ENCODE assay signal across 1 cellular context in genomic region chr2:44655401-44655864, GRCh38.
TF ChIP-seq lines count a peak whose summit lies in the region.

No MANE protein-coding gene starts in this region.

TF ChIP-seq in GM23338, 12 proteins besides CTCF, POLR2A, EP300 and RAD21 (continued from another document):
- TF ChIP-seq, protein P1, sequence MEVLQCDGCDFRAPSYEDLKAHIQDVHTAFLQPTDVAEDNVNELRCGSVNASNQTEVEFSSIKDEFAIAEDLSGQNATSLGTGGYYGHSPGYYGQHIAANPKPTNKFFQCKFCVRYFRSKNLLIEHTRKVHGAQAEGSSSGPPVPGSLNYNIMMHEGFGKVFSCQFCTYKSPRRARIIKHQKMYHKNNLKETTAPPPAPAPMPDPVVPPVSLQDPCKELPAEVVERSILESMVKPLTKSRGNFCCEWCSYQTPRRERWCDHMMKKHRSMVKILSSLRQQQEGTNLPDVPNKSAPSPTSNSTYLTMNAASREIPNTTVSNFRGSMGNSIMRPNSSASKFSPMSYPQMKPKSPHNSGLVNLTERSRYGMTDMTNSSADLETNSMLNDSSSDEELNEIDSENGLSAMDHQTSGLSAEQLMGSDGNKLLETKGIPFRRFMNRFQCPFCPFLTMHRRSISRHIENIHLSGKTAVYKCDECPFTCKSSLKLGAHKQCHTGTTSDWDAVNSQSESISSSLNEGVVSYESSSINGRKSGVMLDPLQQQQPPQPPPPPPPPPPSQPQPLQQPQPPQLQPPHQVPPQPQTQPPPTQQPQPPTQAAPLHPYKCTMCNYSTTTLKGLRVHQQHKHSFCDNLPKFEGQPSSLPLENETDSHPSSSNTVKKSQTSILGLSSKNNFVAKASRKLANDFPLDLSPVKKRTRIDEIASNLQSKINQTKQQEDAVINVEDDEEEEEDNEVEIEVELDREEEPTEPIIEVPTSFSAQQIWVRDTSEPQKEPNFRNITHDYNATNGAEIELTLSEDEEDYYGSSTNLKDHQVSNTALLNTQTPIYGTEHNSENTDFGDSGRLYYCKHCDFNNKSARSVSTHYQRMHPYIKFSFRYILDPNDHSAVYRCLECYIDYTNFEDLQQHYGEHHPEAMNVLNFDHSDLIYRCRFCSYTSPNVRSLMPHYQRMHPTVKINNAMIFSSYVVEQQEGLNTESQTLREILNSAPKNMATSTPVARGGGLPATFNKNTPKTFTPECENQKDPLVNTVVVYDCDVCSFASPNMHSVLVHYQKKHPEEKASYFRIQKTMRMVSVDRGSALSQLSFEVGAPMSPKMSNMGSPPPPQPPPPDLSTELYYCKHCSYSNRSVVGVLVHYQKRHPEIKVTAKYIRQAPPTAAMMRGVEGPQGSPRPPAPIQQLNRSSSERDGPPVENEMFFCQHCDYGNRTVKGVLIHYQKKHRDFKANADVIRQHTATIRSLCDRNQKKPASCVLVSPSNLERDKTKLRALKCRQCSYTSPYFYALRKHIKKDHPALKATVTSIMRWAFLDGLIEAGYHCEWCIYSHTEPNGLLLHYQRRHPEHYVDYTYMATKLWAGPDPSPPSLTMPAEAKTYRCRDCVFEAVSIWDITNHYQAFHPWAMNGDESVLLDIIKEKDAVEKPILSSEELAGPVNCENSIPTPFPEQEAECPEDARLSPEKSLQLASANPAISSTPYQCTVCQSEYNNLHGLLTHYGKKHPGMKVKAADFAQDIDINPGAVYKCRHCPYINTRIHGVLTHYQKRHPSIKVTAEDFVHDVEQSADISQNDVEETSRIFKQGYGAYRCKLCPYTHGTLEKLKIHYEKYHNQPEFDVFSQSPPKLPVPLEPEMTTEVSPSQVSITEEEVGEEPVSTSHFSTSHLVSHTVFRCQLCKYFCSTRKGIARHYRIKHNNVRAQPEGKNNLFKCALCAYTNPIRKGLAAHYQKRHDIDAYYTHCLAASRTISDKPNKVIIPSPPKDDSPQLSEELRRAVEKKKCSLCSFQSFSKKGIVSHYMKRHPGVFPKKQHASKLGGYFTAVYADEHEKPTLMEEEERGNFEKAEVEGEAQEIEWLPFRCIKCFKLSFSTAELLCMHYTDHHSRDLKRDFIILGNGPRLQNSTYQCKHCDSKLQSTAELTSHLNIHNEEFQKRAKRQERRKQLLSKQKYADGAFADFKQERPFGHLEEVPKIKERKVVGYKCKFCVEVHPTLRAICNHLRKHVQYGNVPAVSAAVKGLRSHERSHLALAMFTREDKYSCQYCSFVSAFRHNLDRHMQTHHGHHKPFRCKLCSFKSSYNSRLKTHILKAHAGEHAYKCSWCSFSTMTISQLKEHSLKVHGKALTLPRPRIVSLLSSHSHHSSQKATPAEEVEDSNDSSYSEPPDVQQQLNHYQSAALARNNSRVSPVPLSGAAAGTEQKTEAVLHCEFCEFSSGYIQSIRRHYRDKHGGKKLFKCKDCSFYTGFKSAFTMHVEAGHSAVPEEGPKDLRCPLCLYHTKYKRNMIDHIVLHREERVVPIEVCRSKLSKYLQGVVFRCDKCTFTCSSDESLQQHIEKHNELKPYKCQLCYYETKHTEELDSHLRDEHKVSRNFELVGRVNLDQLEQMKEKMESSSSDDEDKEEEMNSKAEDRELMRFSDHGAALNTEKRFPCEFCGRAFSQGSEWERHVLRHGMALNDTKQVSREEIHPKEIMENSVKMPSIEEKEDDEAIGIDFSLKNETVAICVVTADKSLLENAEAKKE (CRISPR knock-in tag; IDR thresholded peaks at IDR 0.05): no peak
- TF ChIP-seq ZNF114 (CRISPR knock-in tag; IDR thresholded peaks at IDR 0.05) (no peak), JUNB (IDR thresholded peaks at IDR 0.05; ENCODE audit: unreplicated experiment) (no peak), EZH2phosphoT487 (IDR thresholded peaks at IDR 0.05; ENCODE audit: unreplicated experiment) (no peak), POLR2AphosphoS5 (IDR thresholded peaks at IDR 0.05; ENCODE audit: low read depth) (no peak), ZNF331 (CRISPR knock-in tag; IDR thresholded peaks at IDR 0.05; ENCODE audit: low read depth) (no peak)
- TF ChIP-seq, protein P2, sequence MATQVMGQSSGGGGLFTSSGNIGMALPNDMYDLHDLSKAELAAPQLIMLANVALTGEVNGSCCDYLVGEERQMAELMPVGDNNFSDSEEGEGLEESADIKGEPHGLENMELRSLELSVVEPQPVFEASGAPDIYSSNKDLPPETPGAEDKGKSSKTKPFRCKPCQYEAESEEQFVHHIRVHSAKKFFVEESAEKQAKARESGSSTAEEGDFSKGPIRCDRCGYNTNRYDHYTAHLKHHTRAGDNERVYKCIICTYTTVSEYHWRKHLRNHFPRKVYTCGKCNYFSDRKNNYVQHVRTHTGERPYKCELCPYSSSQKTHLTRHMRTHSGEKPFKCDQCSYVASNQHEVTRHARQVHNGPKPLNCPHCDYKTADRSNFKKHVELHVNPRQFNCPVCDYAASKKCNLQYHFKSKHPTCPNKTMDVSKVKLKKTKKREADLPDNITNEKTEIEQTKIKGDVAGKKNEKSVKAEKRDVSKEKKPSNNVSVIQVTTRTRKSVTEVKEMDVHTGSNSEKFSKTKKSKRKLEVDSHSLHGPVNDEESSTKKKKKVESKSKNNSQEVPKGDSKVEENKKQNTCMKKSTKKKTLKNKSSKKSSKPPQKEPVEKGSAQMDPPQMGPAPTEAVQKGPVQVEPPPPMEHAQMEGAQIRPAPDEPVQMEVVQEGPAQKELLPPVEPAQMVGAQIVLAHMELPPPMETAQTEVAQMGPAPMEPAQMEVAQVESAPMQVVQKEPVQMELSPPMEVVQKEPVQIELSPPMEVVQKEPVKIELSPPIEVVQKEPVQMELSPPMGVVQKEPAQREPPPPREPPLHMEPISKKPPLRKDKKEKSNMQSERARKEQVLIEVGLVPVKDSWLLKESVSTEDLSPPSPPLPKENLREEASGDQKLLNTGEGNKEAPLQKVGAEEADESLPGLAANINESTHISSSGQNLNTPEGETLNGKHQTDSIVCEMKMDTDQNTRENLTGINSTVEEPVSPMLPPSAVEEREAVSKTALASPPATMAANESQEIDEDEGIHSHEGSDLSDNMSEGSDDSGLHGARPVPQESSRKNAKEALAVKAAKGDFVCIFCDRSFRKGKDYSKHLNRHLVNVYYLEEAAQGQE (IDR thresholded peaks at IDR 0.05; ENCODE audit: unreplicated experiment): no peak
- TF ChIP-seq, protein P3, sequence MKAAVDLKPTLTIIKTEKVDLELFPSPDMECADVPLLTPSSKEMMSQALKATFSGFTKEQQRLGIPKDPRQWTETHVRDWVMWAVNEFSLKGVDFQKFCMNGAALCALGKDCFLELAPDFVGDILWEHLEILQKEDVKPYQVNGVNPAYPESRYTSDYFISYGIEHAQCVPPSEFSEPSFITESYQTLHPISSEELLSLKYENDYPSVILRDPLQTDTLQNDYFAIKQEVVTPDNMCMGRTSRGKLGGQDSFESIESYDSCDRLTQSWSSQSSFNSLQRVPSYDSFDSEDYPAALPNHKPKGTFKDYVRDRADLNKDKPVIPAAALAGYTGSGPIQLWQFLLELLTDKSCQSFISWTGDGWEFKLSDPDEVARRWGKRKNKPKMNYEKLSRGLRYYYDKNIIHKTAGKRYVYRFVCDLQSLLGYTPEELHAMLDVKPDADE (IDR thresholded peaks at IDR 0.05): no peak
